In the genomic region with DNA sequence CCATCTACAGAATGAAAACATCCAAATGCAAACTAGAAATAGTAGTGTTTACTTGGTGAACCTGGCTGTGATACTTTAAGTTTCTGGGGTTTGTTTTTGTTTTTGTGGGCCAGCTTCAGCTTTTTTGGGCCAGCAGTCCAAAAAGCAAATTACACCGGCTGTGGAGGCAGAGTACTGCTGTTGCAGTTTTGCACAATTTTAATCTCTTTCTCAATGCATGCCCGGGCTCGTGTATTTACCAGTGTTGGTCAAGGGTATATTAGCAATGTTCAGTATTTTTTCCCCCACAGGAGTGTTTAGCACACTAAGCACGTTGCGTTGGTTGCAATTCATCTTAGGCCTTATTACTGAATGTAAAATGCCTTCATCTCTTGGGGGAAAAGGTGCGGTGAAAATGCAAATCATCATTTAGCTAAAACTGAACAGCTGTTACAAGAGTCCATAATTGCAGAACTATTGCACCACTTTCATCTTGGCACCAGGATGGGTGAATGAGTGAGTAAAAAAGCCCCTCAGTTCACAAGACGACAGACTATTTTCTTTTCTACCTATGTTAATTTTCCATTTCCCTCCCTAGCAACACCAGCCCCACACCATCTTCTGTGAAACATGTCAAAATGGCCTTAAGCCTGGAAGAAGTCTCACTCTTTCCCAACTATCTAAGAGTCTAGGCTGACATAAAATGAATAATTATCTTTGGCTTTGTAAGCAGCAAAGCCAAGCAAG, we compare ENCODE assay signal across 1 cellular context.
TF ChIP-seq lines count a peak whose summit lies in the region.

No MANE protein-coding gene starts in this region.

TF ChIP-seq in endothelial cell of umbilical vein, 7 proteins besides CTCF, POLR2A, EP300 and RAD21:
- TF ChIP-seq, protein P1, sequence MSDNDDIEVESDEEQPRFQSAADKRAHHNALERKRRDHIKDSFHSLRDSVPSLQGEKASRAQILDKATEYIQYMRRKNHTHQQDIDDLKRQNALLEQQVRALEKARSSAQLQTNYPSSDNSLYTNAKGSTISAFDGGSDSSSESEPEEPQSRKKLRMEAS (IDR thresholded peaks at IDR 0.05; ENCODE audit: insufficient read depth, insufficient read length), result no peak
- TF ChIP-seq EZH2 (IDR thresholded peaks at IDR 0.05; ENCODE audit: borderline replicate concordance, low read depth, low read length, severe bottlenecking), result no peak
- TF ChIP-seq JUN (IDR thresholded peaks at IDR 0.05; ENCODE audit: borderline replicate concordance, insufficient read depth, insufficient read length, low read depth), result no peak
- no peak for TF ChIP-seq MYC (IDR thresholded peaks at IDR 0.05; ENCODE audit: low read depth, low read length)
- no peak for TF ChIP-seq GATA2 (IDR thresholded peaks at IDR 0.05; ENCODE audit: insufficient read depth, insufficient read length, low read depth, low read length)
- TF ChIP-seq POLR2AphosphoS5 (IDR thresholded peaks at IDR 0.05; ENCODE audit: insufficient read depth, low read depth, low read length), result no peak
- no peak for TF ChIP-seq FOS (IDR thresholded peaks at IDR 0.05; ENCODE audit: borderline replicate concordance, insufficient read depth, low read length)
TF ChIP-seq in endothelial cell of umbilical vein: peak in this region for 0.
